8 cellular contexts compared by ENCODE assay signal in the genomic region with DNA sequence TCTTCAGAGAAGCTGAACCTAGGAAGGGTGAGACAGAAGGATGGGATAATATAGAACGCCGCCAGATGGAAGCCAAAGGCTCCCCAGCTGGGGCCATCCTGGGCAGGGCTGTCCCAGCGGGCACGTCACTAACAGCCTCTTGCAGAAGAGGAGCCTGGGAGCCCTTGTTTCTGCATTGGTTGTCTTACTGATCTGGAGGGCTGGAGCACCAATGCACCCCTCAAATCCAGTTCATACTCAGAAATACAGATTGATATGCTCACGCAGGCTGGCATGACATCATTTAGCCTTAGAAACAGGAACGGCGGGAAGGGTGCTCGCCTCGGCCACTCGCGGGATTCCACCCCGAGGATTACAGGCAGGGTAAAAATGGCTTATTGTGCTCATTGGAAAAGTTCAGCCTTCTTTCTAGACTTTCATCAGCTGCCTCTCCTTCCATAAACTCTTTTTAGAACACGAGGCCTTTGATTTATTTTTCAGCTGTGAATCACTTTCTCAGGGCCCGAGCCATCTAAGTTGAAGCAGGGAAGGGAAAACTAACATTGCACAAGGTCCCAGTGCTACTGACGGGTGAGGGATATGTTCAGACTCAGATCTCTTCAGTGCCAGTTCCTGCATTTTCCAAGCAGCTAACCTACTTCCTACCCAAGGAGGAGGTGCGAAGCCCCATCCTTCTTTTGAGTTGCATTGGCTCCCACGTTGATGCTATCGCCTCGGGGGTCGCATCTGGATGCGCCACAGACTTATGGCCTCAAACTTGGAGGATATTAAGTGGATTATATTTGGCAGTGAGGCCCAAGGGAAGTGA.
DNase-seq lines count a peak whose midpoint lies in the region; ATAC-seq and TF ChIP-seq lines count a peak whose summit lies in the region.

No MANE protein-coding gene starts in this region.

- H3K4me3 ChIP-seq in SK-N-SH (ENCODE audit: low read depth in 2 of 2, low read length in 1 of 2) = peak overlapping the region in 1 of 2 experiments; percentile 58; a peak in 3 of 4 replicates
- peak overlapping the region; percentile 15 to 42 for H3K4me3 ChIP-seq in foreskin fibroblast (ENCODE audit: low read depth in 1 of 2, low read length in 2 of 2)
- peak overlapping the region; percentile 36 to 55 (median 50) for H3K4me3 ChIP-seq in gastrocnemius medialis
- H3K4me3 ChIP-seq in mucosa of descending colon = no peak overlapping the region
- no peak overlapping the region for H3K4me3 ChIP-seq in HAP-1

- H3K9me2 ChIP-seq in SK-N-SH = no peaks in the 10 kb centered on the region

- no peaks in the 10 kb centered on the region for H3K27me3 ChIP-seq in SK-N-SH (ENCODE audit: insufficient read depth)
- no peaks in the 10 kb centered on the region for H3K27me3 ChIP-seq in gastrocnemius medialis
- H3K27me3 ChIP-seq in HAP-1 (ENCODE audit: low read depth) = no peaks in the 10 kb centered on the region

- H2AFZ ChIP-seq in SK-N-SH (ENCODE audit: low read depth) = no peak overlapping the region

- ATAC-seq in gastrocnemius medialis (peak; percentile 57 to 66), GM19455 (IDR thresholded peaks at IDR 0.05; ENCODE audit: unreplicated experiment) (no peak), mucosa of descending colon (no peak), HG02759 (IDR thresholded peaks at IDR 0.05; ENCODE audit: unreplicated experiment) (no peak)

- CTCF ChIA-PET in SK-N-SH (lab: Yijun Ruan, JAX) = interaction anchor here (10.2 kb wide), 1 partner anchor 12 kb away, joined by 81 read pairs; no protein-coding TSS in a partner anchor

- in situ Hi-C loops in gastrocnemius medialis (cut with MboI; ENCODE audit: low sequenced_read_pairs in 4 of 4) = loop anchor here in 1 of 4 donors (10.0 kb wide), 1 partner anchor 86 kb away; a partner anchor contains a TSS
- in situ Hi-C loops in HAP-1 (cut with MboI; ENCODE audit: low sequenced_read_pairs) = no loop called here

- DNase-seq in GM04504 (ENCODE audit: low read depth) (peak; percentile 70), SK-N-SH (no peak), foreskin fibroblast (peak; percentile 74 to 83), gastrocnemius medialis (peak; percentile 76 to 82), mucosa of descending colon (no peak), HAP-1 (ENCODE audit: low spot score in 2 of 2) (no peak)

- H3F3A ChIP-seq in SK-N-SH (replicated peaks; ENCODE audit: insufficient read depth) = peaks cover 41% of the 10 kb centered on the region

- peaks cover 23% of the 10 kb centered on the region for H4K20me1 ChIP-seq in SK-N-SH (ENCODE audit: insufficient read depth)

- no peak for TF ChIP-seq RAD21 in SK-N-SH (IDR thresholded peaks at IDR 0.05; ENCODE audit: low read length)

- H3K9me3 ChIP-seq in SK-N-SH (no peaks in the 10 kb centered on the region), gastrocnemius medialis (no peaks in the 10 kb centered on the region), mucosa of descending colon (no peaks in the 10 kb centered on the region), HAP-1 (no peaks in the 10 kb centered on the region)

- POLR2A ChIA-PET in SK-N-SH (lab: Yijun Ruan, JAX) = no interaction called here

- intact Hi-C loops in gastrocnemius medialis (cut with DNase I; ENCODE audit: low total_unique reads) (loop anchor here (2.0 to 10.0 kb wide), 3 partner anchors 44 to 186 kb away; a partner anchor contains a TSS), mucosa of descending colon (cut with DNase I, micrococcal nuclease) (no loop called here)

- H3K9ac ChIP-seq in SK-N-SH = peak overlapping the region; percentile 42; the same call in 1 of the 2 replicates

- peak in 1 of 2 donors; percentile 43 for TF ChIP-seq POLR2A in gastrocnemius medialis (IDR thresholded peaks at IDR 0.05)

- TF ChIP-seq EP300 in SK-N-SH (IDR thresholded peaks at IDR 0.05; ENCODE audit: borderline replicate concordance in 1 of 2, low read depth in 1 of 2, low read length in 1 of 2) = no peak

- H3K4me1 ChIP-seq in SK-N-SH (ENCODE audit: control insufficient read depth in 1 of 2, insufficient read depth in 2 of 2, low read depth in 1 of 2, low read length in 1 of 2) (peaks cover 13 to 57% of the 10 kb centered on the region in 2 experiments; a peak in 3 of 4 replicates), gastrocnemius medialis (peaks cover 70 to 84% of the 10 kb centered on the region in 2 donors), mucosa of descending colon (ENCODE audit: low read depth) (peaks cover 11% of the 10 kb centered on the region), HAP-1 (peaks cover 31% of the 10 kb centered on the region)

- H3K79me2 ChIP-seq in SK-N-SH (ENCODE audit: insufficient read depth) = peaks cover 22% of the 10 kb centered on the region

- H3K36me3 ChIP-seq in SK-N-SH (replicated peaks in 1 of 2; ENCODE audit: control insufficient read depth in 1 of 2, insufficient read depth in 2 of 2, low read length in 1 of 2) (peaks cover 0 to 7% of the 10 kb centered on the region in 2 experiments), gastrocnemius medialis (no peaks in the 10 kb centered on the region), mucosa of descending colon (ENCODE audit: low read depth) (no peaks in the 10 kb centered on the region), HAP-1 (replicated peaks) (no peaks in the 10 kb centered on the region)

- peak overlapping the region; percentile 81 for H3K4me2 ChIP-seq in SK-N-SH

- no peak for TF ChIP-seq CTCF in SK-N-SH (IDR thresholded peaks at IDR 0.05)
- TF ChIP-seq CTCF in foreskin fibroblast (IDR thresholded peaks at IDR 0.05; ENCODE audit: low read depth, low read length) = no peak
- no peak for TF ChIP-seq CTCF in gastrocnemius medialis (IDR thresholded peaks at IDR 0.05 in 4 of 5, conservative IDR thresholded peaks at IDR 0.05 in 1 of 5)
- TF ChIP-seq CTCF in mucosa of descending colon (IDR thresholded peaks at IDR 0.05) = no peak

- WGBS in SK-N-SH (ENCODE audit: low lambda C conversion rate) = 86% methylated on average over 19 of the region's 21 CpGs

- H3K27ac ChIP-seq in SK-N-SH (ENCODE audit: low read depth in 2 of 2, low read length in 1 of 2) (peak overlapping the region; percentile 56 to 94), gastrocnemius medialis (peak overlapping the region; percentile 93 to 100 (median 96))

TF ChIP-seq in SK-N-SH, 30 proteins besides CTCF, POLR2A, EP300 and RAD21:
- TF ChIP-seq MXI1 (IDR thresholded peaks at IDR 0.05; ENCODE audit: low read depth, low read length) (no peak), TCF12 (IDR thresholded peaks at IDR 0.05) (no peak), FOSL2 (IDR thresholded peaks at IDR 0.05; ENCODE audit: borderline replicate concordance, low read depth) (no peak), YY1 (IDR thresholded peaks at IDR 0.05; ENCODE audit: low read depth) (no peak), POLR2AphosphoS5 (IDR thresholded peaks at IDR 0.05; ENCODE audit: low read depth, low read length) (no peak), CHD2 (IDR thresholded peaks at IDR 0.05; ENCODE audit: low read length, partially characterized antibody) (no peak), RXRA (IDR thresholded peaks at IDR 0.05; ENCODE audit: borderline replicate concordance, low read depth) (no peak), FOXJ3 (CRISPR knock-in tag; IDR thresholded peaks at IDR 0.05) (no peak), SMC3 (IDR thresholded peaks at IDR 0.05; ENCODE audit: low read depth, low read length) (no peak), ELF1 (IDR thresholded peaks at IDR 0.05) (no peak), GABPA (IDR thresholded peaks at IDR 0.05; ENCODE audit: low read depth) (no peak), GATA2 (CRISPR knock-in tag; IDR thresholded peaks at IDR 0.05) (no peak), NRF1 (IDR thresholded peaks at IDR 0.05; ENCODE audit: low read depth, low read length) (no peak)
- TF ChIP-seq, protein P1, sequence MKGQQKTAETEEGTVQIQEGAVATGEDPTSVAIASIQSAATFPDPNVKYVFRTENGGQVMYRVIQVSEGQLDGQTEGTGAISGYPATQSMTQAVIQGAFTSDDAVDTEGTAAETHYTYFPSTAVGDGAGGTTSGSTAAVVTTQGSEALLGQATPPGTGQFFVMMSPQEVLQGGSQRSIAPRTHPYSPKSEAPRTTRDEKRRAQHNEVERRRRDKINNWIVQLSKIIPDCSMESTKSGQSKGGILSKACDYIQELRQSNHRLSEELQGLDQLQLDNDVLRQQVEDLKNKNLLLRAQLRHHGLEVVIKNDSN (IDR thresholded peaks at IDR 0.05; ENCODE audit: borderline replicate concordance, low read depth) = no peak
- TF ChIP-seq, protein P2, sequence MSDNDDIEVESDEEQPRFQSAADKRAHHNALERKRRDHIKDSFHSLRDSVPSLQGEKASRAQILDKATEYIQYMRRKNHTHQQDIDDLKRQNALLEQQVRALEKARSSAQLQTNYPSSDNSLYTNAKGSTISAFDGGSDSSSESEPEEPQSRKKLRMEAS (IDR thresholded peaks at IDR 0.05; ENCODE audit: low read depth) = no peak
- TF ChIP-seq, protein P3, sequence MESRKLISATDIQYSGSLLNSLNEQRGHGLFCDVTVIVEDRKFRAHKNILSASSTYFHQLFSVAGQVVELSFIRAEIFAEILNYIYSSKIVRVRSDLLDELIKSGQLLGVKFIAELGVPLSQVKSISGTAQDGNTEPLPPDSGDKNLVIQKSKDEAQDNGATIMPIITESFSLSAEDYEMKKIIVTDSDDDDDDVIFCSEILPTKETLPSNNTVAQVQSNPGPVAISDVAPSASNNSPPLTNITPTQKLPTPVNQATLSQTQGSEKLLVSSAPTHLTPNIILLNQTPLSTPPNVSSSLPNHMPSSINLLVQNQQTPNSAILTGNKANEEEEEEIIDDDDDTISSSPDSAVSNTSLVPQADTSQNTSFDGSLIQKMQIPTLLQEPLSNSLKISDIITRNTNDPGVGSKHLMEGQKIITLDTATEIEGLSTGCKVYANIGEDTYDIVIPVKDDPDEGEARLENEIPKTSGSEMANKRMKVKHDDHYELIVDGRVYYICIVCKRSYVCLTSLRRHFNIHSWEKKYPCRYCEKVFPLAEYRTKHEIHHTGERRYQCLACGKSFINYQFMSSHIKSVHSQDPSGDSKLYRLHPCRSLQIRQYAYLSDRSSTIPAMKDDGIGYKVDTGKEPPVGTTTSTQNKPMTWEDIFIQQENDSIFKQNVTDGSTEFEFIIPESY (IDR thresholded peaks at IDR 0.05; ENCODE audit: borderline replicate concordance, low read depth) = no peak
- TF ChIP-seq, protein P4, sequence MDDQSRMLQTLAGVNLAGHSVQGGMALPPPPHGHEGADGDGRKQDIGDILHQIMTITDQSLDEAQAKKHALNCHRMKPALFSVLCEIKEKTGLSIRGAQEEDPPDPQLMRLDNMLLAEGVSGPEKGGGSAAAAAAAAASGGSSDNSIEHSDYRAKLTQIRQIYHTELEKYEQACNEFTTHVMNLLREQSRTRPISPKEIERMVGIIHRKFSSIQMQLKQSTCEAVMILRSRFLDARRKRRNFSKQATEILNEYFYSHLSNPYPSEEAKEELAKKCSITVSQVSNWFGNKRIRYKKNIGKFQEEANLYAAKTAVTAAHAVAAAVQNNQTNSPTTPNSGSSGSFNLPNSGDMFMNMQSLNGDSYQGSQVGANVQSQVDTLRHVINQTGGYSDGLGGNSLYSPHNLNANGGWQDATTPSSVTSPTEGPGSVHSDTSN (IDR thresholded peaks at IDR 0.05) = no peak

Comparison
In these comparisons a context has a peak if more than half of its experiments do, and no peak if none do; other contexts are left out.
1. DNase-seq: peak in GM04504 (single experiment), foreskin fibroblast (2 of 2) and gastrocnemius medialis (2 of 2); none in SK-N-SH (single experiment), mucosa of descending colon (0 of 3) and HAP-1 (0 of 2).
2. H3K4me3 ChIP-seq: peak in foreskin fibroblast (2 of 2) and gastrocnemius medialis (4 of 4); none in mucosa of descending colon (single experiment) and HAP-1 (single experiment).
3. ATAC-seq: peak in gastrocnemius medialis (2 of 2); none in GM19455 (single experiment), mucosa of descending colon (single experiment) and HG02759 (single experiment).